Comparison of ENCODE assay signal across 1 cellular context in the genomic region with DNA sequence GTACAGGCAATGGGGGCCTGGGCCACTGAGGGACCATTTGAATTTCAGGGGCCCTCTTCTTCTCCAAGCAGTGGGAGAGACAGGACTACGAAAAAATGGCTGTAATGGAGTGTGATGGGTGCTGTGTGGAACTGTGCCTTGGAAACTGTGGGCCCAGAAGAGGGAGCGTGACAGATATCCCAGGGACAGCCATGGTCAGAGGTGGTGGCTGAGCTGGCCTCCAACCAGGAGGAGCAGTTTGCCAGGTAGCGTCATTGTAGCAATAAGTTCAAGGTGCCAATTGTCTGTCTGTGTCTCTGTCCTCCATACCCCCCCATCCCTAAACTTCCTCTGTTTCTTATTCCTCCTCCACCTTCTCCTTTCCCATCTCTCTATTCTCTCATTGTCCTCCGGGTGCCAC.
TF ChIP-seq lines count a peak whose summit lies in the region.

No MANE protein-coding gene starts in this region.

TF ChIP-seq in HepG2, 621 proteins besides CTCF, POLR2A, EP300 and RAD21:
- TF ChIP-seq LCORL (IDR thresholded peaks at IDR 0.05) = no peak
- no peak for TF ChIP-seq LCORL (CRISPR knock-in tag; IDR thresholded peaks at IDR 0.05)
- TF ChIP-seq MED13 (CRISPR knock-in tag; IDR thresholded peaks at IDR 0.05) = no peak
- TF ChIP-seq, protein P1, sequence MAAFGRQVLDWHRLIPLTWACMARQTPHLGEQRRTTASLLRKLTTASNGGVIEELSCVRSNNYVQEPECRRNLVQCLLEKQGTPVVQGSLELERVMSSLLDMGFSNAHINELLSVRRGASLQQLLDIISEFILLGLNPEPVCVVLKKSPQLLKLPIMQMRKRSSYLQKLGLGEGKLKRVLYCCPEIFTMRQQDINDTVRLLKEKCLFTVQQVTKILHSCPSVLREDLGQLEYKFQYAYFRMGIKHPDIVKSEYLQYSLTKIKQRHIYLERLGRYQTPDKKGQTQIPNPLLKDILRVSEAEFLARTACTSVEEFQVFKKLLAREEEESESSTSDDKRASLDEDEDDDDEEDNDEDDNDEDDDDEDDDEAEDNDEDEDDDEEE (CRISPR knock-in tag; IDR thresholded peaks at IDR 0.05) = no peak
- no peak for TF ChIP-seq ASH2L (IDR thresholded peaks at IDR 0.05; ENCODE audit: insufficient read length, low read depth, low read length)
- TF ChIP-seq ZNF720 (CRISPR knock-in tag; IDR thresholded peaks at IDR 0.05) = no peak
- no peak for TF ChIP-seq FOXM1 (CRISPR knock-in tag; IDR thresholded peaks at IDR 0.05)
- TF ChIP-seq KLF13 (CRISPR knock-in tag; IDR thresholded peaks at IDR 0.05) = no peak
- TF ChIP-seq NKX3-1 (CRISPR knock-in tag; IDR thresholded peaks at IDR 0.05) = no peak
- TF ChIP-seq, protein P2, sequence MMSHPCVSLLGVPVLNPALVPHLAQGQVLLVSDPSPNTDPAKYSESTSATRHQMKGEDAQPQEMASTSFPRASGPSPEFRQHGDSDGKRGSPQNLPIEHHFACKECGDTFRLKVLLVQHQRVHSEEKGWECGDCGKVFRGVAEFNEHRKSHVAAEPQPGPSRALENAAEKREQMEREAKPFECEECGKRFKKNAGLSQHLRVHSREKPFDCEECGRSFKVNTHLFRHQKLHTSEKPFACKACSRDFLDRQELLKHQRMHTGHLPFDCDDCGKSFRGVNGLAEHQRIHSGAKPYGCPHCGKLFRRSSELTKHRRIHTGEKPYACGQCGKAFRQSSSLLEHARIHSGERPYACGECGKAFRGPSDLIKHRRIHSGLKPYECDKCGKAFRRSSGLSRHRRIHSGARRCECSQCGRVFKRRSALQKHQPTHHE (CRISPR knock-in tag; IDR thresholded peaks at IDR 0.05; ENCODE audit: borderline replicate concordance) = no peak
- no peak for TF ChIP-seq THYN1 (CRISPR knock-in tag; IDR thresholded peaks at IDR 0.05; ENCODE audit: borderline replicate concordance, low read depth)
- TF ChIP-seq EHMT2 (IDR thresholded peaks at IDR 0.05; ENCODE audit: borderline replicate concordance, low read depth, low read length) = no peak
